In the genomic region with DNA sequence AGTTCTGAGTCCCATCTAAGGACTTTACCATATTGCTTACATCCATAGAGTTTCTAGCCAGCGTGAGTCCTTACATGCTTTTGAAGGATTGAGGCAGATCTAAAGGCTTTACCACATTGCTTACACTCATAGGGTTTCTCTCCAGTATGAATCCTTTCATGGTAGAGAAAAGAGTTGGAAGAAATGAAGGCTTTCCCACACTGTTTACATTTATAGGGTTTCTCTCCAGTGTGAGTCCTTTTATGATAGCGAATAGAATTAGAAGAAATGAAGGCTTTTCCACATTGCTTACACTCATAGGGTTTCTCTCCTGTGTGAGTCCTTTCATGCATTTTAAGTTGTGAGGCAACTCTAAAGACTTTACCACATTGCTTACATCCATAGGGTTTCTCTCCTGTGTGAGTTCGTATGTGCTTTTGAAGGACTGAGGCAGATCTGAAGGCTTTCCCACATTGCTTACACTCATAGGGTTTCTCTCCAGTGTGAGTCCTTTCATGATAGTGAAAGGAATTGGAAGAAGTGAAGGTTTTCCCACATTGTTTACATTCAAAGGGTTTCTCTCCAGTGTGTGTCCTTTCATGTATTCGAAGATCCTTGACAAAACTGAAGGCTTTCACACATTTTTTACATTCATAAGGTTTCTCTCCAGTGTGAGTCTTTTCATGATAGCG, we compare ENCODE assay signal across 20 cellular contexts. TPM values are rescaled to one million over a fixed set of nuclear protein-coding genes. Genes with fewer than 3 reads are reported as not detected.
"Had no signal": no experiment of that assay in that cellular context is flagged by ENCODE, and none has a peak within 500 bp of the region (broad histone marks: within the 10 kb centered on the region; RNA-seq: fewer than 3 reads in every experiment).

No MANE protein-coding gene starts in this region.

- H2AFZ ChIP-seq: neural progenitor cell had no signal

- H3K4me1 ChIP-seq: foreskin keratinocyte, left ventricle myocardium inferior, neural progenitor cell, prostate gland, right atrium auricular region, tibial nerve had no signal

- H3K4me2 ChIP-seq: neural progenitor cell had no signal

- H3K9me3 ChIP-seq: prostate gland had no signal

- FAIRE-seq: urothelium cell line had no signal

- H3K27ac ChIP-seq: foreskin keratinocyte, left ventricle myocardium inferior, neural progenitor cell, prostate gland, right atrium auricular region, tibial nerve, VCaP had no signal

- ATAC-seq: activated naive CD4-positive, alpha-beta T cell treated with anti-CD3 and anti-CD28 coated beads, Interleukin-2, amount 50 U/mL, for 72 hours; foreskin keratinocyte; mucosa of descending colon had no signal

- DNase-seq: activated CD4-positive, alpha-beta T cell treated with anti-CD3 and anti-CD28 coated beads for 1 hour; activated CD4-positive, alpha-beta T cell treated with anti-CD3 and anti-CD28 coated beads, Interleukin-2, amount 50 U/mL, for 4 hours; activated gamma-delta T cell treated with Interleukin-2 at 50 U/mL for 16 hours; amniotic stem cell; effector CD4-positive, alpha-beta T cell; foreskin keratinocyte; glutamatergic neuron; left ventricle myocardium inferior; mucosa of descending colon; naive B cell; stimulated activated CD4-positive, alpha-beta T cell treated with anti-CD3 and anti-CD28 coated beads, Interleukin-2, amount 100 ng/mL, for 24 hours; stimulated activated naive CD4-positive, alpha-beta T cell treated with Interleukin-2 at 50 U/mL for 16 hours; T-helper 2 cell had no signal

- H3K36me3 ChIP-seq: prostate gland, right atrium auricular region had no signal

- H3K4me3 ChIP-seq: left ventricle myocardium inferior, mucosa of descending colon, neural progenitor cell, prostate gland, right atrium auricular region, tibial nerve had no signal

- H3K9ac ChIP-seq: neural progenitor cell had no signal

- H3K27me3 ChIP-seq: foreskin keratinocyte, neural progenitor cell, right atrium auricular region, tibial nerve had no signal

RNA-seq across cellular contexts. Expression of a gene that starts 8.9 kb away (rescaled TPM):
- total RNA-seq: prostate gland had no signal
